ENCODE assay signal across 25 cellular contexts in the genomic region with DNA sequence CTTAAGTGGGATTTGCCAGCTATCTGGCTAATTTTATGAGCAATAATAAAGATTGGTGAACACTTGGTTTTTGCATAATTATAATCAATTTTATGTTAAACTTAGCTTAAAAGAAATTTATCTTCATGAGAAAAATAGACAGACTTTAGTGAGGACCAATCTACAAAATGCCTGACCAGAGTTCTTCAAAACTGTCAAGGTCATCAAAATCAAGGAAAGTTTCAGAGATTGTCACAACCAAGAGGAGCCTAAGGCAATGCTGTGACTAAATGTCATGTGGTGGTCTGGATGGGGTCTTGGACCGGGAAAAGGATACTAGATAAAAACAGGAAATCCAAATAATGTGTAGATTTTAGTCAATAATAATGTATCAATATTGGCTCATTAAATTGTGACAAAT. TPM values are rescaled to one million over a fixed set of nuclear protein-coding genes. Genes with fewer than 3 reads are reported as not detected.
"Had no signal": no experiment of that assay in that cellular context is flagged by ENCODE, and none has a peak within 500 bp of the region (broad histone marks: within the 10 kb centered on the region; RNA-seq: fewer than 3 reads in every experiment).

No MANE protein-coding gene starts in this region.

- H3K27ac ChIP-seq: PC-9, Peyer's patch, SJCRH30 had no signal

- ATAC-seq: Right ventricle myocardium inferior, T-cell had no signal

- H3K9me3 ChIP-seq: MG63, Peyer's patch had no signal

- H3K27me3 ChIP-seq: MG63, Peyer's patch, SJCRH30 had no signal

- H3K36me3 ChIP-seq: MG63, Peyer's patch, SJCRH30 had no signal

- H2AFZ ChIP-seq: PC-9 had no signal

- H3K4me3 ChIP-seq: MG63, PC-9, Peyer's patch, SJCRH30 had no signal

- H3K4me1 ChIP-seq: Peyer's patch had no signal

- H3K4me2 ChIP-seq: PC-9 had no signal

- DNase-seq: KBM-7; MG63; NCI-H1105 treated with DMSO at 0.1 percent for 48 hours; NCI-H1417 treated with DMSO at 0.1 percent for 48 hours; NCI-H1694 treated with DMSO at 0.1 percent for 48 hours; NCI-H1930; NCI-H2081; NCI-H2107; NCI-H2171; NCI-H226; NCI-H446; NCI-H510A; NCI-H524 treated with DMSO at 0.1 percent for 48 hours; NK-92 treated with Interleukin-12 subunit alpha and Interleukin-12 subunit beta, amount 100 ng/mL, for 24 hours; PC-9; Peyer's patch; SHP77 treated with DMSO at 0.1 percent for 48 hours; SW 1271; T-cell had no signal

RNA-seq across cellular contexts. Expression of gene FAM170B, which starts 17.7 kb away (rescaled TPM):
- total RNA-seq: HT-29, LHCN-M2, PC-9, Peyer's patch, Right ventricle myocardium inferior, RPMI7951, SJCRH30 had no signal
- polyA plus RNA-seq: IgD-negative memory B cell had no signal

RNA-seq across cellular contexts. Expression of gene VSTM4, which starts 36.2 kb away (rescaled TPM):
- total RNA-seq: HT-29, PC-9 had no signal
- polyA plus RNA-seq: IgD-negative memory B cell had no signal

RNA-seq across cellular contexts. Expression of gene TMEM273, which starts 36.7 kb away (rescaled TPM):
- total RNA-seq: HT-29, LHCN-M2, RPMI7951 had no signal
